9 cellular contexts compared by ENCODE assay signal in the genomic region with DNA sequence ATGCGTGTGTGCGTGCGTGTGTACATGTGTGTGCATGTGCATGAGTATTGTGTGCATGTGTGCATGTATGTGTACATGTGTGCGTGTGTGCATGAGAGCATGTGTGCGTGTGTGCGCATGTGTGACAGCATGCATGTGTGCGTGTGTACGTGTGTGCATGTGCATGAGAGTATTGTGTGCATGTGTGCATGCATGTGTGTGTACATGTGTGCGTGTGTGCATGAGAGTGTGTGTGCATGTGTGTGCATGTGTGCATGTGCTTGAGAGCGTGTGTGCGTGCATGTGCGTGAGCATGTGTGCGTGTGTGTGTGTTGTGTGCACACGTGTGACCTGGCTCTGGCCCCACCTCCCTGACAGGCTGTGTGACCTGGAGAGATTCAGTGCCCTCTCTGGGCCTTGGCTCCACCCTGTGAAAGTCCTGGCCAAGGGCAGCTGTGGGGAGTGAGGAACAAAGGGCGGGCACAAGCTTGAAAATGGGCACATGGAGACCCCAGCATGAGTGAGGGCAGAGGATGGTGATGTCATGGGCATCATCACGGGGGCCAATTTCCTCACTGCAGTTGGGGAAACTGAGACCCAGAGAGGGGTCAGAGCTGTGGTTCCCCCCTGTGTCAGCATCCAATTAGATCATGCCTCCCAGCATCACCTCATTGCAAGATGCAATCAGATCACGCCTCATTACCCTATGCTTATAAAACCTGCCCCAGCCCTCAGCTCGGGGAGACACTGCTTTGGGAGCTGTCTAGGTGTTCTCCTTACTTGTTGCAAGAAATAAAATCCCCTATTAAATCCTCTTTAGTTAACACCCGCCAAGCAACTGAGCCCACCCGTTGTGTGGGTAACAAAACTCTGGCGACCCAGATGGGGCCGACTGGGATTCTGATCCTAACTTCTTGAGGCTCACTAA. TPM values are rescaled to one million over a fixed set of nuclear protein-coding genes. Genes with fewer than 3 reads are reported as not detected.
DNase-seq lines count a peak whose midpoint lies in the region; ATAC-seq and TF ChIP-seq lines count a peak whose summit lies in the region.
"Had no signal": no experiment of that assay in that cellular context is flagged by ENCODE, and none has a peak within 500 bp of the region (broad histone marks: within the 10 kb centered on the region; RNA-seq: fewer than 3 reads in every experiment).

No MANE protein-coding gene starts in this region.

- no peaks in the 10 kb centered on the region for H3K36me3 ChIP-seq in mammary epithelial cell (ENCODE audit: insufficient read depth, low read length)

- H4K20me1 ChIP-seq in mammary epithelial cell (ENCODE audit: insufficient read depth, low read length), result no peaks in the 10 kb centered on the region

- CTCF ChIA-PET in CD4-positive, alpha-beta T cell (lab: Charles Lee), result interaction anchor here (1.5 to 2.7 kb wide), 3 partner anchors 9 to 21 kb away, joined by 5 to 9 read pairs (median 7); a partner anchor contains a TSS
- CTCF ChIA-PET in mammary epithelial cell (lab: Charles Lee; ENCODE audit: low non-redundant PET), result no interaction called here

- peak overlapping the region; percentile 95 for H3K4me3 Mint-ChIP-seq in CD4-positive, alpha-beta T cell
- H3K4me3 Mint-ChIP-seq in IgD-negative memory B cell (peak overlapping the region; percentile 88 to 98 (median 92)), nephron (peak overlapping the region in 1 of 3 experiments; percentile 31)

- peak overlapping the region; percentile 88 for H3K4me2 ChIP-seq in mammary epithelial cell (ENCODE audit: insufficient read depth, low read depth, low read length)

- H2AFZ ChIP-seq in mammary epithelial cell (ENCODE audit: low read depth, low read length), result peak overlapping the region; percentile 96

- H3K79me2 ChIP-seq in mammary epithelial cell (ENCODE audit: insufficient read depth, low read length), result no peaks in the 10 kb centered on the region

- dilution Hi-C loops in mammary epithelial cell (cut with HindIII; ENCODE audit: low sequenced_read_pairs), result no loop called here

- TF ChIP-seq CTCF in CD4-positive, alpha-beta T cell (IDR thresholded peaks at IDR 0.05), result no peak
- TF ChIP-seq CTCF in mammary epithelial cell (conservative IDR thresholded peaks at IDR 0.05 in 1 of 2, IDR thresholded peaks at IDR 0.05 in 1 of 2; ENCODE audit: extremely low read depth in 1 of 2, insufficient read depth in 1 of 2, low read depth in 1 of 2, low read length in 2 of 2) (no peak), nephron (IDR thresholded peaks at IDR 0.05; ENCODE audit: unreplicated experiment in 3 of 3) (no peak)

- intact Hi-C loops in CD4-positive, alpha-beta T cell (cut with DNase I, micrococcal nuclease), result loop anchor here in 1 of 2 experiments (10.0 kb wide), 1 partner anchor 295 kb away; a partner anchor contains a TSS
- intact Hi-C loops in mammary epithelial cell (cut with micrococcal nuclease), result loop anchor here (10.0 kb wide), 1 partner anchor 145 kb away; no protein-coding TSS in a partner anchor

- no TSS peak for BruUV-seq in mammary epithelial cell (replicated peaks; lab: Mats Ljungman, UMichigan)

- H3K4me1 ChIP-seq in mammary epithelial cell (ENCODE audit: insufficient read depth, low read length), result peaks cover 6% of the 10 kb centered on the region

- 79% methylated on average over 21 of the region's 22 CpGs for WGBS in mammary epithelial cell (ENCODE audit: low coverage, missing lambda C conversion rate)

- peaks cover 32% of the 10 kb centered on the region for H3K4me1 Mint-ChIP-seq in CD4-positive, alpha-beta T cell (ENCODE audit: low read depth)
- H3K4me1 Mint-ChIP-seq in IgD-negative memory B cell (peaks cover 36 to 44% (median 39%) of the 10 kb centered on the region in 3 donors), nephron (peaks cover 12% of the 10 kb centered on the region)

- no peak for DNase-seq in CD4-positive, alpha-beta T cell
- DNase-seq in mammary epithelial cell (no peak), SIG-M5 (lab: John Stamatoyannopoulos, UW) (no peak), hepatic stellate cell (ENCODE audit: low spot score) (no peak), NCI-H510A treated with DMSO at 0.1 percent for 48 hours (lab: John Stamatoyannopoulos, UW) (no peak)

- H3K27ac Mint-ChIP-seq in CD4-positive, alpha-beta T cell, result peak overlapping the region; percentile 97
- peak overlapping the region; percentile 64 to 92 (median 71) for H3K27ac Mint-ChIP-seq in IgD-negative memory B cell
- H3K27ac Mint-ChIP-seq in nephron, result peak overlapping the region; percentile 66 to 82 (median 69)

- peak; percentile 10 for ATAC-seq in CD4-positive, alpha-beta T cell (ENCODE audit: poor library complexity)
- ATAC-seq in HG02623 (IDR thresholded peaks at IDR 0.05; ENCODE audit: unreplicated experiment), result no peak

- no peaks in the 10 kb centered on the region for H3K27me3 Mint-ChIP-seq in CD4-positive, alpha-beta T cell
- peaks cover 3% of the 10 kb centered on the region for H3K27me3 Mint-ChIP-seq in IgD-negative memory B cell
- H3K27me3 Mint-ChIP-seq in nephron (ENCODE audit: low read depth), result peaks cover 9% of the 10 kb centered on the region

- peak overlapping the region; percentile 25 to 47 (median 45) for H3K4me3 ChIP-seq in mammary epithelial cell (replicated peaks in 1 of 3; ENCODE audit: insufficient read depth in 1 of 3, low read depth in 2 of 3, low read length in 3 of 3)

- in situ Hi-C loops in mammary epithelial cell (cut with MboI; ENCODE audit: low sequenced_read_pairs in 2 of 2), result no loop called here

- no peaks in the 10 kb centered on the region for H3K9me3 Mint-ChIP-seq in CD4-positive, alpha-beta T cell
- H3K9me3 Mint-ChIP-seq in IgD-negative memory B cell, result no peaks in the 10 kb centered on the region
- H3K9me3 Mint-ChIP-seq in nephron, result peaks cover 5% of the 10 kb centered on the region

- H3K36me3 Mint-ChIP-seq in CD4-positive, alpha-beta T cell (ENCODE audit: low read depth), result peaks cover 4% of the 10 kb centered on the region
- H3K36me3 Mint-ChIP-seq in IgD-negative memory B cell (peaks cover 1% of the 10 kb centered on the region), nephron (ENCODE audit: low read depth) (no peaks in the 10 kb centered on the region)

- H3K27ac ChIP-seq in CD4-positive, alpha-beta T cell (ENCODE audit: low read depth, low read length), result peak overlapping the region; percentile 35
- peak overlapping the region; percentile 8 for H3K27ac ChIP-seq in mammary epithelial cell (ENCODE audit: insufficient read depth, low read depth, low read length)

- POLR2A ChIA-PET in CD4-positive, alpha-beta T cell (lab: Charles Lee), result interaction anchor here (1.6 to 4.9 kb wide), 4 partner anchors 9 to 66 kb away, joined by 4 to 51 read pairs (median 10); a partner anchor contains a TSS

- H3K9ac ChIP-seq in mammary epithelial cell (ENCODE audit: insufficient read depth, low read length), result no peak overlapping the region

- no peaks in the 10 kb centered on the region for H3K9me3 ChIP-seq in CD4-positive, alpha-beta T cell (ENCODE audit: control insufficient read depth, low read length)
- no peaks in the 10 kb centered on the region for H3K9me3 ChIP-seq in mammary epithelial cell (replicated peaks; ENCODE audit: insufficient read depth, low read length)

- no peaks in the 10 kb centered on the region for H3K27me3 ChIP-seq in CD4-positive, alpha-beta T cell (ENCODE audit: control insufficient read depth, insufficient read depth, low read length)
- H3K27me3 ChIP-seq in mammary epithelial cell (ENCODE audit: insufficient read depth, low read length), result no peaks in the 10 kb centered on the region

RNA-seq across cellular contexts. Expression of a gene that starts 0.6 kb away (rescaled TPM):
- total RNA-seq in CD4-positive, alpha-beta T cell, result under 1 TPM; 0.30 to 0.36 TPM
- 0.63 TPM for polyA plus RNA-seq in IgD-negative memory B cell
- under 1 TPM in 1 of 2 donors, not detected in 1; 0.24 TPM for total RNA-seq in mammary epithelial cell
- polyA plus RNA-seq in mammary epithelial cell, result 0.08 TPM
- not detected for polyA minus RNA-seq in mammary epithelial cell

RNA-seq across cellular contexts. Expression of a gene that starts 10.3 kb away (rescaled TPM):
- not detected for total RNA-seq in CD4-positive, alpha-beta T cell
- polyA plus RNA-seq in IgD-negative memory B cell (not detected), mammary epithelial cell (not detected)
- not detected for total RNA-seq in mammary epithelial cell
- not detected for polyA minus RNA-seq in mammary epithelial cell
- total RNA-seq: LHCN-M2 had no signal

RNA-seq across cellular contexts. Expression of a gene that starts 20.1 kb away (rescaled TPM):
- 1 to 10 TPM in 1 of 2 experiments, under 1 TPM in 1; 0.92 to 1.4 TPM for total RNA-seq in CD4-positive, alpha-beta T cell
- polyA plus RNA-seq in IgD-negative memory B cell (2.9 TPM), mammary epithelial cell (4.8 TPM)
- 10 to 100 TPM in 1 of 2 donors, 1 to 10 TPM in 1; 4.2 to 13.4 TPM for total RNA-seq in mammary epithelial cell
- not detected for polyA minus RNA-seq in mammary epithelial cell

RNA-seq across cellular contexts. Expression of a gene that starts 24.5 kb away (rescaled TPM):
- not detected for total RNA-seq in CD4-positive, alpha-beta T cell
- polyA plus RNA-seq in IgD-negative memory B cell (not detected), mammary epithelial cell (0.65 TPM)
- 1 to 10 TPM in 1 of 2 donors, under 1 TPM in 1; 0.17 to 1.1 TPM for total RNA-seq in mammary epithelial cell
- not detected for polyA minus RNA-seq in mammary epithelial cell
- total RNA-seq: LHCN-M2 had no signal

RNA-seq across cellular contexts. Expression of a gene that starts 43.2 kb away (rescaled TPM):
- total RNA-seq in CD4-positive, alpha-beta T cell, result 100 to 1,000 TPM; 223 to 224 TPM
- polyA plus RNA-seq in IgD-negative memory B cell (121 TPM), mammary epithelial cell (125 TPM)
- total RNA-seq in mammary epithelial cell, result 100 to 1,000 TPM; 144 to 163 TPM
- polyA minus RNA-seq in mammary epithelial cell, result 72.1 TPM
